1 cellular context compared by ENCODE assay signal in the genomic region with DNA sequence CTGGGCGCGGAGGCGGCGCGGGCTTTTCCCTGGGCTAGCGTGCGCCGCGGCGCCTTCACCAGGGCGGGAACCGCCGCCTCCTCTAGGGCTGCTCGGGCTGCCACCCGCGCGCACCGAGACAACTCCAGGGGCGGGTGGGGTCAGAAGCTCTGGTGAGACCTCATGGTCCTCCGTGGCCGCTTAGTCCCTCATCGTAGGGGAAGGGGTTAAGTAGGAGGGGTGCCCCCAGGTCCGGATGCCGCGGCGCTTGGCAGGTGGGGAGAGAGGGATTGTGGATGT.
TF ChIP-seq lines count a peak whose summit lies in the region.

No MANE protein-coding gene starts in this region.

TF ChIP-seq in SK-N-SH treated with all-trans-retinoic acid at 6 μM for 48 hours, 23 proteins besides CTCF, POLR2A, EP300 and RAD21 (continued from another document):
- TF ChIP-seq PATZ1 (CRISPR knock-in tag; IDR thresholded peaks at IDR 0.05; ENCODE audit: borderline replicate concordance): no peak
- TF ChIP-seq, protein P1, sequence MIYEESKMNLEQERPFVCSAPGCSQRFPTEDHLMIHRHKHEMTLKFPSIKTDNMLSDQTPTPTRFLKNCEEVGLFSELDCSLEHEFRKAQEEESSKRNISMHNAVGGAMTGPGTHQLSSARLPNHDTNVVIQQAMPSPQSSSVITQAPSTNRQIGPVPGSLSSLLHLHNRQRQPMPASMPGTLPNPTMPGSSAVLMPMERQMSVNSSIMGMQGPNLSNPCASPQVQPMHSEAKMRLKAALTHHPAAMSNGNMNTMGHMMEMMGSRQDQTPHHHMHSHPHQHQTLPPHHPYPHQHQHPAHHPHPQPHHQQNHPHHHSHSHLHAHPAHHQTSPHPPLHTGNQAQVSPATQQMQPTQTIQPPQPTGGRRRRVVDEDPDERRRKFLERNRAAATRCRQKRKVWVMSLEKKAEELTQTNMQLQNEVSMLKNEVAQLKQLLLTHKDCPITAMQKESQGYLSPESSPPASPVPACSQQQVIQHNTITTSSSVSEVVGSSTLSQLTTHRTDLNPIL (CRISPR knock-in tag; IDR thresholded peaks at IDR 0.05; ENCODE audit: low read depth): no peak
- no peak for TF ChIP-seq PPARA (CRISPR knock-in tag; IDR thresholded peaks at IDR 0.05; ENCODE audit: borderline replicate concordance)
